Comparison of ENCODE assay signal across 1 cellular context in the genomic region with DNA sequence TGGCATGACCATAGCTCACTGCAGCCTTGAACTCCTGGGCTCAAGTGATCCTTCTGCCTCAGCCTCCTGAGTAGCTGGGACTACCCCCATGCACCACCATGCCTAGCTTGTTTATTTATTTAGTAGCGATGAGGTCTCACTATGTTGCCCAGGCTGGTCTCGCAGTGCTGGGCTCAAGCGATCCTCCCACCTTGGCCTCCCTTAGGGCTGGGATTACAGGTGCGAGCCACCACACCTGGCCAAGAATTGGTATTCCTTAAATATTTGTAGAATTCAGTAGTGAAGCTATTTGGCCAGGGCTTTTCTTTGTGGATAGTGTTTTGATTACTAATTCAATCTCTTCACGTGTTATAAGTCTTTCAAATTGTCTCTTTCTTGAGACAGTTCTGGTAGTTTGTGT.
A peak's percentile ranks its signal among the peaks of the same experiment; 100 is the strongest.
TF ChIP-seq lines count a peak whose summit lies in the region.

No MANE protein-coding gene starts in this region.

TF ChIP-seq in HepG2, 621 proteins besides CTCF, POLR2A, EP300 and RAD21:
- TF ChIP-seq ZMYM3 (CRISPR knock-in tag; IDR thresholded peaks at IDR 0.05) (0 out of 2 replicates have a peak, but pooled peaks have one; percentile 21), ZNF713 (CRISPR knock-in tag; IDR thresholded peaks at IDR 0.05) (no peak), MEIS1 (CRISPR knock-in tag; IDR thresholded peaks at IDR 0.05; ENCODE audit: borderline replicate concordance) (0 out of 2 replicates have a peak, but pooled peaks have one; percentile 23), ZFY (CRISPR knock-in tag; IDR thresholded peaks at IDR 0.05) (0 out of 2 replicates have a peak, but pooled peaks have one; percentile 4), KDM1A (CRISPR knock-in tag; IDR thresholded peaks at IDR 0.05) (0 out of 2 replicates have a peak, but pooled peaks have one; percentile 12)
- TF ChIP-seq, protein P1, sequence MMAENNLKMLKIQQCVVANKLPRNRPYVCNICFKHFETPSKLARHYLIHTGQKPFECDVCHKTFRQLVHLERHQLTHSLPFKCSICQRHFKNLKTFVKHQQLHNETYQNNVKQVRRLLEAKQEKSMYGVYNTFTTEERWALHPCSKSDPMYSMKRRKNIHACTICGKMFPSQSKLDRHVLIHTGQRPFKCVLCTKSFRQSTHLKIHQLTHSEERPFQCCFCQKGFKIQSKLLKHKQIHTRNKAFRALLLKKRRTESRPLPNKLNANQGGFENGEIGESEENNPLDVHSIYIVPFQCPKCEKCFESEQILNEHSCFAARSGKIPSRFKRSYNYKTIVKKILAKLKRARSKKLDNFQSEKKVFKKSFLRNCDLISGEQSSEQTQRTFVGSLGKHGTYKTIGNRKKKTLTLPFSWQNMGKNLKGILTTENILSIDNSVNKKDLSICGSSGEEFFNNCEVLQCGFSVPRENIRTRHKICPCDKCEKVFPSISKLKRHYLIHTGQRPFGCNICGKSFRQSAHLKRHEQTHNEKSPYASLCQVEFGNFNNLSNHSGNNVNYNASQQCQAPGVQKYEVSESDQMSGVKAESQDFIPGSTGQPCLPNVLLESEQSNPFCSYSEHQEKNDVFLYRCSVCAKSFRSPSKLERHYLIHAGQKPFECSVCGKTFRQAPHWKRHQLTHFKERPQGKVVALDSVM (CRISPR knock-in tag; IDR thresholded peaks at IDR 0.05): 0 out of 2 replicates have a peak, but pooled peaks have one; percentile 62
- TF ChIP-seq, protein P2, sequence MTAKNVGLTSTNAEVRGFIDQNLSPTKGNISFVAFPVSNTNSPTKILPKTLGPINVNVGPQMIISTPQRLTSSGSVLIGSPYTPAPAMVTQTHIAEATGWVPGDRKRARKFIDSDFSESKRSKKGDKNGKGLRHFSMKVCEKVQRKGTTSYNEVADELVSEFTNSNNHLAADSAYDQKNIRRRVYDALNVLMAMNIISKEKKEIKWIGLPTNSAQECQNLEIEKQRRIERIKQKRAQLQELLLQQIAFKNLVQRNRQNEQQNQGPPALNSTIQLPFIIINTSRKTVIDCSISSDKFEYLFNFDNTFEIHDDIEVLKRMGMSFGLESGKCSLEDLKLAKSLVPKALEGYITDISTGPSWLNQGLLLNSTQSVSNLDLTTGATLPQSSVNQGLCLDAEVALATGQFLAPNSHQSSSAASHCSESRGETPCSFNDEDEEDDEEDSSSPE (CRISPR knock-in tag; IDR thresholded peaks at IDR 0.05): no peak
